In the genomic region with DNA sequence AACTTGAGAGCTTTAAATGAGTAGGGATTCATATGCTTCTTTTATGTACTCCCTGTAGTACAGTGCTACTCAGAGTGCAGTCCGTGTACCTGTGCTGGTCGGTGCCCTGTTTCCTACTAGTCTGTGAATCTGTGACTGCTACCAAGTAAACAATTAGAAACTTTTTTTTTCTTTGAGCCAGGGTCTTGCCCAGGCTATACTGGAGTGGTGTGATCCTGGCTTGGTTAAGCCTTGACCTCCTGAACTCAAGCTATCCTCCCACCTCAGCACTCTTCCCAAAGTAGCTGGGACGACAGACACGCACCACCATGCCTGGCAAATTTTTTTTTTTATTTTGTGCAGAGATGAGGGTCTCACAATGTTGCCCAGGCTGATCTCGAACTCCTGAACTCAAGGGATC, we compare ENCODE assay signal across 1 cellular context.
TF ChIP-seq lines count a peak whose summit lies in the region.

No MANE protein-coding gene starts in this region.

TF ChIP-seq in HepG2, 621 proteins besides CTCF, POLR2A, EP300 and RAD21 (continued from another document):
- TF ChIP-seq ZNF20 (CRISPR knock-in tag; IDR thresholded peaks at IDR 0.05) (no peak), PAF1 (CRISPR knock-in tag; IDR thresholded peaks at IDR 0.05) (no peak), ZNF333 (CRISPR knock-in tag; IDR thresholded peaks at IDR 0.05; ENCODE audit: borderline replicate concordance) (no peak), ZBTB42 (CRISPR knock-in tag; IDR thresholded peaks at IDR 0.05) (no peak)
- TF ChIP-seq, protein P1, sequence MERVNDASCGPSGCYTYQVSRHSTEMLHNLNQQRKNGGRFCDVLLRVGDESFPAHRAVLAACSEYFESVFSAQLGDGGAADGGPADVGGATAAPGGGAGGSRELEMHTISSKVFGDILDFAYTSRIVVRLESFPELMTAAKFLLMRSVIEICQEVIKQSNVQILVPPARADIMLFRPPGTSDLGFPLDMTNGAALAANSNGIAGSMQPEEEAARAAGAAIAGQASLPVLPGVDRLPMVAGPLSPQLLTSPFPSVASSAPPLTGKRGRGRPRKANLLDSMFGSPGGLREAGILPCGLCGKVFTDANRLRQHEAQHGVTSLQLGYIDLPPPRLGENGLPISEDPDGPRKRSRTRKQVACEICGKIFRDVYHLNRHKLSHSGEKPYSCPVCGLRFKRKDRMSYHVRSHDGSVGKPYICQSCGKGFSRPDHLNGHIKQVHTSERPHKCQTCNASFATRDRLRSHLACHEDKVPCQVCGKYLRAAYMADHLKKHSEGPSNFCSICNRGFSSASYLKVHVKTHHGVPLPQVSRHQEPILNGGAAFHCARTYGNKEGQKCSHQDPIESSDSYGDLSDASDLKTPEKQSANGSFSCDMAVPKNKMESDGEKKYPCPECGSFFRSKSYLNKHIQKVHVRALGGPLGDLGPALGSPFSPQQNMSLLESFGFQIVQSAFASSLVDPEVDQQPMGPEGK (CRISPR knock-in tag; IDR thresholded peaks at IDR 0.05): no peak
TF ChIP-seq in HepG2: peak in this region for 12.
